9 cellular contexts compared by ENCODE assay signal in genomic region chr14:91947196-91948184, GRCh38. TPM values are rescaled to one million over a fixed set of nuclear protein-coding genes. Genes with fewer than 3 reads are reported as not detected.
DNase-seq lines count a peak whose midpoint lies in the region; TF ChIP-seq lines count a peak whose summit lies in the region.
"Had no signal": no experiment of that assay in that cellular context is flagged by ENCODE, and none has a peak within 500 bp of the region (broad histone marks: within the 10 kb centered on the region; RNA-seq: fewer than 3 reads in every experiment).

A gene with protein sequence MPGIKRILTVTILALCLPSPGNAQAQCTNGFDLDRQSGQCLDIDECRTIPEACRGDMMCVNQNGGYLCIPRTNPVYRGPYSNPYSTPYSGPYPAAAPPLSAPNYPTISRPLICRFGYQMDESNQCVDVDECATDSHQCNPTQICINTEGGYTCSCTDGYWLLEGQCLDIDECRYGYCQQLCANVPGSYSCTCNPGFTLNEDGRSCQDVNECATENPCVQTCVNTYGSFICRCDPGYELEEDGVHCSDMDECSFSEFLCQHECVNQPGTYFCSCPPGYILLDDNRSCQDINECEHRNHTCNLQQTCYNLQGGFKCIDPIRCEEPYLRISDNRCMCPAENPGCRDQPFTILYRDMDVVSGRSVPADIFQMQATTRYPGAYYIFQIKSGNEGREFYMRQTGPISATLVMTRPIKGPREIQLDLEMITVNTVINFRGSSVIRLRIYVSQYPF (minus strand): TSS chr14:91947694. CDS start chr14:91947229, 465 bp downstream.

- H3K9me3 ChIP-seq in A673 (ENCODE audit: low read depth, low read length, poor library complexity, severe bottlenecking) (no peaks in the 10 kb centered on the region), HUES48 (ENCODE audit: control insufficient read depth, insufficient read depth, low read length) (no peaks in the 10 kb centered on the region), esophagus squamous epithelium (no peaks in the 10 kb centered on the region), mucosa of rectum (ENCODE audit: control insufficient read depth in 2 of 2, low read length in 2 of 2) (no peaks in the 10 kb centered on the region)

- peak within 1 kb of the TSS; percentile 59 for H3K4me3 ChIP-seq in A673 (ENCODE audit: low read depth, low read length, poor library complexity, severe bottlenecking)
- peak within 1 kb of the TSS; percentile 64 for H3K4me3 ChIP-seq in HUES48 (ENCODE audit: low read depth, low read length)
- H3K4me3 ChIP-seq in esophagus squamous epithelium, result peak within 1 kb of the TSS; percentile 30 to 72 (median 50)
- peak within 1 kb of the TSS; percentile 33 to 70 for H3K4me3 ChIP-seq in mucosa of rectum (ENCODE audit: low read length in 2 of 2)
- H3K4me3 ChIP-seq: GM12878 had no signal

- DNase-seq in A673 (ENCODE audit: low spot score) (peak; percentile 67), activated T-cell treated with anti-CD3 and anti-CD28 coated beads for 4 hours (peak; percentile 23), esophagus squamous epithelium (lab: John Stamatoyannopoulos, UW) (no peak), cerebellar nuclear complex (lab: John Stamatoyannopoulos, UW) (no peak), cortex of kidney (lab: John Stamatoyannopoulos, UW) (no peak)

- WGBS in esophagus squamous epithelium, 2 donors, result 5 to 24% methylated on average over 18 to 28 of the region's 78 CpGs

- peak within 1 kb of the TSS; percentile 83 for H3K4me3 Mint-ChIP-seq in stimulated activated naive CD8-positive, alpha-beta T cell treated with anti-CD3 and anti-CD28 coated beads, Interleukin-15, Interleukin-2, amounts not matched to agents 100 ng/mL and 50 ng/mL, for 24 hours

- H3K36me3 ChIP-seq in A673 (ENCODE audit: insufficient read depth, low read length, poor library complexity, severe bottlenecking) (no peaks in the 10 kb centered on the region), HUES48 (ENCODE audit: control insufficient read depth, insufficient read depth, low read length) (no peaks in the 10 kb centered on the region), esophagus squamous epithelium (no peaks in the 10 kb centered on the region), mucosa of rectum (ENCODE audit: control insufficient read depth in 2 of 2, insufficient read depth in 2 of 2, low read length in 2 of 2) (no peaks in the 10 kb centered on the region)

- H3K9ac ChIP-seq in HUES48 (ENCODE audit: low read depth, low read length) (no peak within 1 kb of the TSS), mucosa of rectum (ENCODE audit: low read depth in 1 of 2, low read length in 2 of 2) (peak within 1 kb of the TSS; percentile 9 to 27)

- peaks cover 16% of the 10 kb centered on the region for H3K4me1 Mint-ChIP-seq in stimulated activated naive CD8-positive, alpha-beta T cell treated with anti-CD3 and anti-CD28 coated beads, Interleukin-15, Interleukin-2, amounts not matched to agents 100 ng/mL and 50 ng/mL, for 24 hours (ENCODE audit: low read depth)

- TF ChIP-seq POLR2A in esophagus squamous epithelium (IDR thresholded peaks at IDR 0.05), result peak in 1 of 4 donors; percentile 6

- H3K4me1 ChIP-seq in A673 (ENCODE audit: insufficient read depth, low read length, poor library complexity, severe bottlenecking), result peaks cover 13% of the 10 kb centered on the region
- H3K4me1 ChIP-seq in HUES48 (ENCODE audit: control insufficient read depth, insufficient read depth, low read length), result peaks cover 7% of the 10 kb centered on the region
- H3K4me1 ChIP-seq in esophagus squamous epithelium, result peaks cover 0 to 26% (median 6%) of the 10 kb centered on the region in 3 donors
- H3K4me1 ChIP-seq in mucosa of rectum (ENCODE audit: control insufficient read depth in 2 of 2, insufficient read depth in 2 of 2, low read length in 2 of 2), result peaks cover 0 to 2% of the 10 kb centered on the region in 2 donors

- H3K27me3 ChIP-seq in A673 (replicated peaks; ENCODE audit: insufficient read depth, low read depth, low read length, poor library complexity), result peaks cover 11% of the 10 kb centered on the region
- peaks cover 43% of the 10 kb centered on the region for H3K27me3 ChIP-seq in HUES48 (ENCODE audit: control insufficient read depth, insufficient read depth, low read length)
- H3K27me3 ChIP-seq in esophagus squamous epithelium, result peaks cover 0 to 49% (median 0%) of the 10 kb centered on the region in 4 donors
- peaks cover 17 to 19% of the 10 kb centered on the region in 2 donors for H3K27me3 ChIP-seq in mucosa of rectum (ENCODE audit: control insufficient read depth in 2 of 2, insufficient read depth in 2 of 2, low read length in 2 of 2)

- no TSS peak for BruUV-seq in A673 (replicated peaks; lab: Mats Ljungman, UMichigan)

- CTCF ChIA-PET in A673 (lab: Charles Lee), result no interaction called here

- no peaks in the 10 kb centered on the region for H3K9me3 Mint-ChIP-seq in stimulated activated naive CD8-positive, alpha-beta T cell treated with anti-CD3 and anti-CD28 coated beads, Interleukin-15, Interleukin-2, amounts not matched to agents 100 ng/mL and 50 ng/mL, for 24 hours

- intact Hi-C loops in A673 (cut with micrococcal nuclease; ENCODE audit: unreplicated experiment) (no loop called here), esophagus squamous epithelium (cut with DNase I) (no loop called here)

- POLR2A ChIA-PET in A673 (lab: Charles Lee; ENCODE audit: low non-redundant PET), result interaction anchor here (0.6 kb wide), 2 partner anchors 441 to 740 kb away, joined by 3 read pairs; no protein-coding TSS in a partner anchor

- no peak for TF ChIP-seq CTCF in A673 (conservative IDR thresholded peaks at IDR 0.05; ENCODE audit: low read depth, low read length)
- no peak for TF ChIP-seq CTCF in esophagus squamous epithelium (IDR thresholded peaks at IDR 0.05)

- H3K27ac Mint-ChIP-seq in stimulated activated naive CD8-positive, alpha-beta T cell treated with anti-CD3 and anti-CD28 coated beads, Interleukin-15, Interleukin-2, amounts not matched to agents 100 ng/mL and 50 ng/mL, for 24 hours, result peak within 1 kb of the TSS; percentile 12

- peak within 1 kb of the TSS; percentile 45 for H3K27ac ChIP-seq in A673 (ENCODE audit: low read depth, low read length, poor library complexity, severe bottlenecking)
- H3K27ac ChIP-seq in HUES48 (ENCODE audit: low read depth, low read length), result no peak within 1 kb of the TSS
- H3K27ac ChIP-seq in esophagus squamous epithelium, result peak within 1 kb of the TSS; percentile 1 to 82 (median 62)
- H3K27ac ChIP-seq in mucosa of rectum (ENCODE audit: low read depth in 2 of 2, low read length in 2 of 2), result peak within 1 kb of the TSS; percentile 11 to 27

- H3K27me3 Mint-ChIP-seq in stimulated activated naive CD8-positive, alpha-beta T cell treated with anti-CD3 and anti-CD28 coated beads, Interleukin-15, Interleukin-2, amounts not matched to agents 100 ng/mL and 50 ng/mL, for 24 hours, result peaks cover 36% of the 10 kb centered on the region

- no peaks in the 10 kb centered on the region for H3K36me3 Mint-ChIP-seq in stimulated activated naive CD8-positive, alpha-beta T cell treated with anti-CD3 and anti-CD28 coated beads, Interleukin-15, Interleukin-2, amounts not matched to agents 100 ng/mL and 50 ng/mL, for 24 hours (ENCODE audit: low read depth)

RNA-seq across cellular contexts. Expression of the gene that starts here (rescaled TPM):
- total RNA-seq in A673 (2021), result 10.7 and 15.7 TPM in 2 replicates
- total RNA-seq in esophagus squamous epithelium, result 10 to 100 TPM in 2 of 4 donors, 1 to 10 TPM in 2; 1.2 to 83.5 (median 8.0) TPM

Comparison
In these comparisons a context has a peak if more than half of its experiments do, and no peak if none do; other contexts are left out.
1. DNase-seq: peak in A673 (single experiment) and activated T-cell treated with anti-CD3 and anti-CD28 coated beads for 4 hours (single experiment); none in esophagus squamous epithelium (single experiment), cerebellar nuclear complex (0 of 2) and cortex of kidney (single experiment).
2. Peak in every context shown above with its lines, with median percentiles within 50 percentile points of each other: H3K4me3 ChIP-seq.